In genomic region chr3:99783009-99783573, GRCh38 we compare ENCODE assay signal across 14 cellular contexts. TPM values are rescaled to one million over a fixed set of nuclear protein-coding genes. Genes with fewer than 3 reads are reported as not detected.
DNase-seq lines count a peak whose midpoint lies in the region; ATAC-seq and TF ChIP-seq lines count a peak whose summit lies in the region.
"Had no signal": no experiment of that assay in that cellular context is flagged by ENCODE, and none has a peak within 500 bp of the region (broad histone marks: within the 10 kb centered on the region; RNA-seq: fewer than 3 reads in every experiment).

No MANE protein-coding gene starts in this region.

- H3K4me2 ChIP-seq in PC-3 (ENCODE audit: low read length), result 0 out of 2 replicates have a peak overlapping the region, but pooled peaks have one; percentile 17

- no peaks in the 10 kb centered on the region for H3K27me3 ChIP-seq in PC-3 (ENCODE audit: low read length)

- peak; percentile 43 for ATAC-seq in PC-3
- no peak for ATAC-seq in HG03378 (IDR thresholded peaks at IDR 0.05; ENCODE audit: unreplicated experiment)
- ATAC-seq in HG03442 (IDR thresholded peaks at IDR 0.05; ENCODE audit: unreplicated experiment), result no peak

- POLR2A ChIA-PET in PC-3 (lab: Charles Lee; ENCODE audit: unreplicated experiment), result interaction anchor here (0.5 kb wide), 1 partner anchor 145 kb away, joined by 4 read pairs; the partner anchor contains the start of gene COL8A1

- H3F3A ChIP-seq in PC-3 (ENCODE audit: low read length, unreplicated experiment), result no peaks in the 10 kb centered on the region

- intact Hi-C loops in PC-3 (cut with micrococcal nuclease), result no loop called here

- H3K79me2 ChIP-seq in PC-3 (ENCODE audit: low read length), result no peaks in the 10 kb centered on the region
- H3K79me2 ChIP-seq: parathyroid adenoma had no signal

- H3K36me3 ChIP-seq in PC-3 (ENCODE audit: low read depth, low read length), result no peaks in the 10 kb centered on the region

- no peak overlapping the region for H3K9ac ChIP-seq in PC-3 (ENCODE audit: low read length)
- H3K9ac ChIP-seq: parathyroid adenoma had no signal

- H2AFZ ChIP-seq in PC-3 (ENCODE audit: low read length), result no peak overlapping the region
- H2AFZ ChIP-seq: parathyroid adenoma had no signal

- no peaks in the 10 kb centered on the region for H4K20me1 ChIP-seq in PC-3 (ENCODE audit: low read length)

- no peaks in the 10 kb centered on the region for H3K9me3 Mint-ChIP-seq in osteocyte (ENCODE audit: unreplicated experiment)
- H3K9me3 Mint-ChIP-seq: activated naive CD8-positive, alpha-beta T cell treated with anti-CD3 and anti-CD28 coated beads for 36 hours; CD8-positive, alpha-beta memory T cell had no signal

- no peaks in the 10 kb centered on the region for H3K9me3 ChIP-seq in PC-3 (ENCODE audit: low read length)

- H3K4me3 ChIP-seq in PC-3 (ENCODE audit: low read length) (no peak overlapping the region), coronary artery (no peak overlapping the region)

- TF ChIP-seq CTCF in PC-3 (conservative IDR thresholded peaks at IDR 0.05; ENCODE audit: low read depth, low read length) (no peak), osteocyte (IDR thresholded peaks at IDR 0.05) (no peak), coronary artery (IDR thresholded peaks at IDR 0.05) (no peak)

- H3K27ac Mint-ChIP-seq in osteocyte (ENCODE audit: unreplicated experiment), result peak overlapping the region; percentile 84
- H3K27ac Mint-ChIP-seq: activated naive CD8-positive, alpha-beta T cell treated with anti-CD3 and anti-CD28 coated beads for 36 hours; CD8-positive, alpha-beta memory T cell had no signal

- H3K4me1 Mint-ChIP-seq in osteocyte (ENCODE audit: unreplicated experiment), result peaks cover 75% of the 10 kb centered on the region
- H3K4me1 Mint-ChIP-seq: activated naive CD8-positive, alpha-beta T cell treated with anti-CD3 and anti-CD28 coated beads for 36 hours had no signal

- no peak overlapping the region for H3K4me3 Mint-ChIP-seq in osteocyte (ENCODE audit: unreplicated experiment)
- H3K4me3 Mint-ChIP-seq: activated naive CD8-positive, alpha-beta T cell treated with anti-CD3 and anti-CD28 coated beads for 36 hours; CD8-positive, alpha-beta memory T cell had no signal

- peaks cover 26% of the 10 kb centered on the region for H3K4me1 ChIP-seq in PC-3 (ENCODE audit: insufficient read depth, low read length)
- H3K4me1 ChIP-seq: parathyroid adenoma had no signal

- H3K27me3 Mint-ChIP-seq in osteocyte (ENCODE audit: unreplicated experiment), result no peaks in the 10 kb centered on the region

- H3K9me2 ChIP-seq in PC-3 (replicated peaks; ENCODE audit: low read length), result no peaks in the 10 kb centered on the region

- BruUV-seq in PC-3 (replicated peaks; lab: Mats Ljungman, UMichigan), result no TSS peak

- peak; percentile 98 for DNase-seq in EH (ENCODE audit: low read depth)
- DNase-seq in PC-3, result peak; percentile 88
- DNase-seq in epidermal melanocyte (ENCODE audit: insufficient read length, low spot score), result peak; percentile 23
- DNase-seq in osteocyte (ENCODE audit: extremely low spot score, unreplicated experiment), result no peak
- no peak for DNase-seq in coronary artery (ENCODE audit: low spot score)
- DNase-seq in DMS79 (lab: John Stamatoyannopoulos, UW), result no peak
- DNase-seq: activated naive CD8-positive, alpha-beta T cell treated with anti-CD3 and anti-CD28 coated beads for 36 hours; CD8-positive, alpha-beta memory T cell; mesendoderm; stimulated activated CD4-positive, alpha-beta T cell treated with anti-CD3 and anti-CD28 coated beads, Interleukin-2, amount 100 ng/mL, for 24 hours; stimulated activated naive CD4-positive, alpha-beta T cell had no signal

- CTCF ChIA-PET in PC-3 (lab: Charles Lee), result no interaction called here

- peaks cover 63% of the 10 kb centered on the region for H3K36me3 Mint-ChIP-seq in osteocyte (ENCODE audit: unreplicated experiment)
- H3K36me3 Mint-ChIP-seq: activated naive CD8-positive, alpha-beta T cell treated with anti-CD3 and anti-CD28 coated beads for 36 hours; CD8-positive, alpha-beta memory T cell had no signal

- H3K27ac ChIP-seq in PC-3 (ENCODE audit: low read length) (no peak overlapping the region), coronary artery (no peak overlapping the region)
- H3K27ac ChIP-seq: parathyroid adenoma had no signal

RNA-seq across cellular contexts. Expression of gene CMSS1, which starts 34.6 kb away (rescaled TPM):
- total RNA-seq in PC-3 (2014; rRNA removed), result 51.7 and 63.1 TPM in 2 replicates
- total RNA-seq in osteocyte, result 38.5 and 47.2 TPM in 2 replicates

Comparison
In these comparisons a context has a peak if more than half of its experiments do, and no peak if none do; other contexts are left out.
1. DNase-seq: peak in EH (single experiment), PC-3 (single experiment) and epidermal melanocyte (single experiment); none in osteocyte (single experiment), coronary artery (single experiment) and DMS79 (single experiment).